ENCODE assay signal across 19 cellular contexts in genomic region chr2:170226216-170226615, GRCh38. TPM values are rescaled to one million over a fixed set of nuclear protein-coding genes. Genes with fewer than 3 reads are reported as not detected.
DNase-seq lines count a peak whose midpoint lies in the region; ATAC-seq, FAIRE-seq and TF ChIP-seq lines count a peak whose summit lies in the region.
"Had no signal": no experiment of that assay in that cellular context is flagged by ENCODE, and none has a peak within 500 bp of the region (broad histone marks: within the 10 kb centered on the region; RNA-seq: fewer than 3 reads in every experiment).

No MANE protein-coding gene starts in this region.

- H3F3A ChIP-seq in OCI-LY1 (ENCODE audit: insufficient read depth, low read length) (no peaks in the 10 kb centered on the region), neural progenitor cell (ENCODE audit: low read depth) (peaks cover 12% of the 10 kb centered on the region)

- peak; percentile 46 for ATAC-seq in esophagus mucosa
- ATAC-seq in pancreas = no peak

- peaks cover 33% of the 10 kb centered on the region for H3K4me1 Mint-ChIP-seq in neural progenitor cell

- H3K9me2 ChIP-seq in OCI-LY1 (ENCODE audit: low read depth, low read length) = no peaks in the 10 kb centered on the region

- no peak overlapping the region for H3K4me3 Mint-ChIP-seq in neural progenitor cell
- H3K4me3 Mint-ChIP-seq: CD4-positive, alpha-beta T cell had no signal

- H2AFZ ChIP-seq in OCI-LY1 (ENCODE audit: low read length) (no peak overlapping the region), neural progenitor cell (replicated peaks) (peak overlapping the region; percentile 37)
- H2AFZ ChIP-seq: GM23248 had no signal

- no peaks in the 10 kb centered on the region for H3K9me3 Mint-ChIP-seq in neural progenitor cell
- H3K9me3 Mint-ChIP-seq: CD4-positive, alpha-beta T cell had no signal

- no peak overlapping the region for H3K27ac Mint-ChIP-seq in neural progenitor cell
- H3K27ac Mint-ChIP-seq: CD4-positive, alpha-beta T cell had no signal

- H3K4me1 ChIP-seq in OCI-LY1 (ENCODE audit: insufficient read depth, low read length, severe bottlenecking) = peaks cover 87% of the 10 kb centered on the region
- peaks cover 21% of the 10 kb centered on the region for H3K4me1 ChIP-seq in neural progenitor cell
- H3K4me1 ChIP-seq in pancreas = peaks cover 0 to 7% (median 6%) of the 10 kb centered on the region in 3 donors
- H3K4me1 ChIP-seq: Caco-2 had no signal

- H3K9ac ChIP-seq in OCI-LY1 (ENCODE audit: low read length) (no peak overlapping the region), neural progenitor cell (no peak overlapping the region)
- H3K9ac ChIP-seq: GM23248, KMS-11 had no signal

- DNase-seq in neural progenitor cell (ENCODE audit: low spot score) = no peak
- no peak for DNase-seq in HCEC 1CT
- DNase-seq in H7 = no peak
- DNase-seq in pancreas = no peak
- DNase-seq: ACHN; Caco-2; CD4-positive, alpha-beta T cell; GF-D8; GM23248 had no signal

- H3K4me2 ChIP-seq in OCI-LY1 (ENCODE audit: low read length) = no peak overlapping the region
- H3K4me2 ChIP-seq in neural progenitor cell = no peak overlapping the region
- H3K4me2 ChIP-seq: KMS-11 had no signal

- intact Hi-C loops in pancreas (cut with DNase I) = no loop called here

- H3K36me3 Mint-ChIP-seq in neural progenitor cell = no peaks in the 10 kb centered on the region

- H3K27ac ChIP-seq in OCI-LY1 (ENCODE audit: low read depth, low read length, poor library complexity, severe bottlenecking) (peak overlapping the region; percentile 79), neural progenitor cell (no peak overlapping the region), pancreas (no peak overlapping the region)
- H3K27ac ChIP-seq: C4-2B, GM23248, KMS-11 had no signal

- H3K36me3 ChIP-seq in OCI-LY1 (ENCODE audit: insufficient read depth, low read length) (no peaks in the 10 kb centered on the region), neural progenitor cell (no peaks in the 10 kb centered on the region), H7 (replicated peaks; ENCODE audit: control insufficient read depth, insufficient read depth, low read length) (no peaks in the 10 kb centered on the region), pancreas (no peaks in the 10 kb centered on the region)

- TF ChIP-seq CTCF in OCI-LY1 (IDR thresholded peaks at IDR 0.05; ENCODE audit: low read length) (no peak), neural progenitor cell (IDR thresholded peaks at IDR 0.05) (no peak), pancreas (IDR thresholded peaks at IDR 0.05) (no peak)

- FAIRE-seq in G401.6 (lab: Jason Lieb, UNC) = peak; percentile 98
- no peak for FAIRE-seq in pancreas (lab: Jason Lieb, UNC)
- FAIRE-seq: A204.1, D721Med, H54 had no signal

- H3K9me3 ChIP-seq in OCI-LY1 (ENCODE audit: low read length) = no peaks in the 10 kb centered on the region
- H3K9me3 ChIP-seq in neural progenitor cell (ENCODE audit: low read depth) = no peaks in the 10 kb centered on the region
- H3K9me3 ChIP-seq in pancreas = no peaks in the 10 kb centered on the region
- H3K9me3 ChIP-seq: Caco-2 had no signal

- H3K27me3 Mint-ChIP-seq in neural progenitor cell (ENCODE audit: insufficient read depth, low read depth) = peaks cover 2% of the 10 kb centered on the region

- 80 to 92% methylated on average over 4 of the region's 4 CpGs for WGBS in pancreas, 2 donors

- H3K79me2 ChIP-seq in OCI-LY1 (ENCODE audit: insufficient read depth, low read length) = no peaks in the 10 kb centered on the region
- no peaks in the 10 kb centered on the region for H3K79me2 ChIP-seq in neural progenitor cell (ENCODE audit: low read depth)

- H3K27me3 ChIP-seq in OCI-LY1 (ENCODE audit: insufficient read depth, low read length) (no peaks in the 10 kb centered on the region), neural progenitor cell (no peaks in the 10 kb centered on the region), H7 (ENCODE audit: control insufficient read depth, insufficient read depth, low read length) (no peaks in the 10 kb centered on the region), pancreas (no peaks in the 10 kb centered on the region)

- H3K4me3 ChIP-seq in OCI-LY1 (ENCODE audit: low read depth, low read length, poor library complexity, severe bottlenecking) = no peak overlapping the region
- no peak overlapping the region for H3K4me3 ChIP-seq in neural progenitor cell
- H3K4me3 ChIP-seq in H7 (ENCODE audit: insufficient read depth, low read depth, low read length) = no peak overlapping the region
- H3K4me3 ChIP-seq in pancreas = no peak overlapping the region
- H3K4me3 ChIP-seq: GM23248 had no signal

- H4K20me1 ChIP-seq in OCI-LY1 (ENCODE audit: insufficient read depth, low read length) (no peaks in the 10 kb centered on the region), neural progenitor cell (ENCODE audit: low read depth) (no peaks in the 10 kb centered on the region)

RNA-seq across cellular contexts. Expression of gene MYO3B, which starts 48.3 kb away (rescaled TPM):
- total RNA-seq in esophagus mucosa (0.24 TPM), neural progenitor cell (ENCODE audit: low replicate concordance) (16.8 and 27.3 TPM in 2 replicates), pancreas (1 to 10 TPM in 2 of 6 donors, under 1 TPM in 4; 0.40 to 1.3 (median 0.54) TPM)
- total RNA-seq in H7 (2014; rRNA removed; shearing (Covaris generic)) = 0.35 and 0.41 TPM in 2 replicates
- polyA plus RNA-seq in pancreas = under 1 TPM; 0.38 to 0.49 TPM
- total RNA-seq: CD4-positive, alpha-beta T cell; HT-29 had no signal
- polyA plus RNA-seq: BJ, GM23248 had no signal
